Comparison of ENCODE assay signal across 9 cellular contexts in genomic region chr12:48678561-48679185, GRCh38. TPM values are rescaled to one million over a fixed set of nuclear protein-coding genes. Genes with fewer than 3 reads are reported as not detected.
DNase-seq lines count a peak whose midpoint lies in the region; ATAC-seq and TF ChIP-seq lines count a peak whose summit lies in the region.
"Had no signal": no experiment of that assay in that cellular context is flagged by ENCODE, and none has a peak within 500 bp of the region (broad histone marks: within the 10 kb centered on the region; RNA-seq: fewer than 3 reads in every experiment).

No MANE protein-coding gene starts in this region.

- H3K79me2 ChIP-seq in GM23338 (replicated peaks; ENCODE audit: insufficient read depth) = peaks cover 81% of the 10 kb centered on the region

- H2AFZ ChIP-seq in GM23338 (no peak overlapping the region), mesenchymal stem cell (ENCODE audit: low read depth, low read length) (no peak overlapping the region)

- no peak overlapping the region for H2BK12ac ChIP-seq in mesenchymal stem cell (ENCODE audit: low read length in 2 of 2)

- no peak overlapping the region for H2BK5ac ChIP-seq in mesenchymal stem cell (ENCODE audit: low read depth, low read length, poor library complexity, severe bottlenecking)

- peaks cover under 1% of the 10 kb centered on the region for H3K79me1 ChIP-seq in mesenchymal stem cell (replicated peaks; ENCODE audit: low read length, poor library complexity, severe bottlenecking)

- H3K4me3 Mint-ChIP-seq in GM23338 = peak overlapping the region; percentile 98
- peak overlapping the region; percentile 76 for H3K4me3 Mint-ChIP-seq in activated CD8-positive, alpha-beta T cell treated with anti-CD3 and anti-CD28 coated beads, Interleukin-2, amount 10 ng/mL, durations not matched to agents 7 days and 5 days

- ATAC-seq in GM23338 = no peak
- no peak for ATAC-seq in activated CD8-positive, alpha-beta T cell treated with anti-CD3 and anti-CD28 coated beads, Interleukin-2, amount 10 ng/mL, durations not matched to agents 7 days and 5 days
- ATAC-seq in GM21367 (IDR thresholded peaks at IDR 0.05; ENCODE audit: unreplicated experiment) = no peak
- no peak for ATAC-seq in GM18867 (IDR thresholded peaks at IDR 0.05; ENCODE audit: unreplicated experiment)
- ATAC-seq in GM18861 (IDR thresholded peaks at IDR 0.05; ENCODE audit: unreplicated experiment) = no peak

- POLR2A ChIA-PET in A673 (lab: Charles Lee; ENCODE audit: low non-redundant PET) = no interaction called here
- POLR2A ChIA-PET in activated CD8-positive, alpha-beta T cell treated with anti-CD3 and anti-CD28 coated beads, Interleukin-2, amount 10 ng/mL, durations not matched to agents 7 days and 5 days (lab: Charles Lee) = interaction anchor here (0.6 to 0.8 kb wide), 2 partner anchors 37 to 573 kb away, joined by 3 to 4 read pairs; no protein-coding TSS in a partner anchor

- no peak overlapping the region for H3K18ac ChIP-seq in mesenchymal stem cell (ENCODE audit: low read depth in 1 of 2, low read length in 2 of 2)

- H4K20me1 ChIP-seq in GM23338 (replicated peaks; ENCODE audit: insufficient read depth) = peaks cover 21% of the 10 kb centered on the region

- peak overlapping the region; percentile 61 for H3K9ac ChIP-seq in mesenchymal stem cell (ENCODE audit: low read length)

- peaks cover 16% of the 10 kb centered on the region for H3K4me1 Mint-ChIP-seq in GM23338
- H3K4me1 Mint-ChIP-seq in activated CD8-positive, alpha-beta T cell treated with anti-CD3 and anti-CD28 coated beads, Interleukin-2, amount 10 ng/mL, durations not matched to agents 7 days and 5 days (ENCODE audit: low read depth) = peaks cover 51% of the 10 kb centered on the region

- intact Hi-C loops in A673 (cut with micrococcal nuclease; ENCODE audit: unreplicated experiment) = no loop called here

- no peak overlapping the region for H3K27ac ChIP-seq in A673 (ENCODE audit: low read depth, low read length, poor library complexity, severe bottlenecking)
- no peak overlapping the region; the same call in 1 of the 2 replicates for H3K27ac ChIP-seq in GM23338 (ENCODE audit: low read depth)
- no peak overlapping the region for H3K27ac ChIP-seq in mesenchymal stem cell (ENCODE audit: low read length, poor library complexity, severe bottlenecking)
- H3K27ac ChIP-seq: RWPE1 had no signal

- H3K4ac ChIP-seq in mesenchymal stem cell (ENCODE audit: low read depth in 1 of 2, low read length in 2 of 2) = no peak overlapping the region

- no peak for TF ChIP-seq CTCF in A673 (conservative IDR thresholded peaks at IDR 0.05; ENCODE audit: low read depth, low read length)
- TF ChIP-seq CTCF in GM23338 (conservative IDR thresholded peaks at IDR 0.05; ENCODE audit: low read depth in 2 of 2) = no peak

- H3K4me2 ChIP-seq in GM23338 (peak overlapping the region; percentile 55; the same call in 1 of the 2 replicates), mesenchymal stem cell (ENCODE audit: low read length, poor library complexity, severe bottlenecking) (no peak overlapping the region)

- H3K23ac ChIP-seq in mesenchymal stem cell (ENCODE audit: low read length in 2 of 2) = no peak overlapping the region

- no peaks in the 10 kb centered on the region for H3K9me3 Mint-ChIP-seq in GM23338
- no peaks in the 10 kb centered on the region for H3K9me3 Mint-ChIP-seq in activated CD8-positive, alpha-beta T cell treated with anti-CD3 and anti-CD28 coated beads, Interleukin-2, amount 10 ng/mL, durations not matched to agents 7 days and 5 days (ENCODE audit: insufficient read depth)

- 0 out of 2 replicates have a peak, but pooled peaks cover 4% of the 10 kb centered on the region for H3F3A ChIP-seq in GM23338 (replicated peaks; ENCODE audit: low read depth)

- no peak overlapping the region for H2BK15ac ChIP-seq in mesenchymal stem cell (ENCODE audit: low read depth, poor library complexity, severe bottlenecking)

- H3K36me3 ChIP-seq in A673 (ENCODE audit: insufficient read depth, low read length, poor library complexity, severe bottlenecking) (peaks cover 70% of the 10 kb centered on the region), GM23338 (ENCODE audit: insufficient read depth) (peaks cover 57% of the 10 kb centered on the region), mesenchymal stem cell (ENCODE audit: control insufficient read depth in 1 of 2, insufficient read depth in 2 of 2, low read depth in 1 of 2, low read length in 2 of 2) (peaks cover 11 to 58% of the 10 kb centered on the region in 2 experiments), HAP-1 (replicated peaks) (peaks cover 64% of the 10 kb centered on the region)

- CTCF ChIA-PET in A673 (lab: Charles Lee) = no interaction called here
- CTCF ChIA-PET in activated CD8-positive, alpha-beta T cell treated with anti-CD3 and anti-CD28 coated beads, Interleukin-2, amount 10 ng/mL, durations not matched to agents 7 days and 5 days (lab: Charles Lee) = no interaction called here

- H3K27me3 ChIP-seq in A673 (replicated peaks; ENCODE audit: insufficient read depth, low read depth, low read length, poor library complexity) (no peaks in the 10 kb centered on the region), GM23338 (ENCODE audit: insufficient read depth) (no peaks in the 10 kb centered on the region), mesenchymal stem cell (ENCODE audit: control insufficient read depth in 1 of 2, insufficient read depth in 1 of 2, low read length in 2 of 2) (no peaks in the 10 kb centered on the region), HAP-1 (ENCODE audit: low read depth) (no peaks in the 10 kb centered on the region)

- in situ Hi-C loops in HAP-1 (cut with MboI; ENCODE audit: low sequenced_read_pairs) = no loop called here

- H3K9me3 ChIP-seq in A673 (ENCODE audit: low read depth, low read length, poor library complexity, severe bottlenecking) = no peaks in the 10 kb centered on the region
- no peaks in the 10 kb centered on the region for H3K9me3 ChIP-seq in mesenchymal stem cell (ENCODE audit: control insufficient read depth, low read length)
- no peaks in the 10 kb centered on the region for H3K9me3 ChIP-seq in HAP-1

- H3K36me3 Mint-ChIP-seq in GM23338 (ENCODE audit: low read depth) = peaks cover 65% of the 10 kb centered on the region
- H3K36me3 Mint-ChIP-seq in activated CD8-positive, alpha-beta T cell treated with anti-CD3 and anti-CD28 coated beads, Interleukin-2, amount 10 ng/mL, durations not matched to agents 7 days and 5 days (ENCODE audit: low read depth) = peaks cover 64% of the 10 kb centered on the region

- no TSS peak for BruUV-seq in A673 (replicated peaks; lab: Mats Ljungman, UMichigan)

- H4K91ac ChIP-seq in mesenchymal stem cell (ENCODE audit: low read length) = no peak overlapping the region

- H2BK120ac ChIP-seq in mesenchymal stem cell (ENCODE audit: low read depth, low read length) = no peak overlapping the region

- H2AK5ac ChIP-seq in mesenchymal stem cell (ENCODE audit: low read length, severe bottlenecking) = no peak overlapping the region

- H3K4me1 ChIP-seq in A673 (ENCODE audit: insufficient read depth, low read length, poor library complexity, severe bottlenecking) (peaks cover 27% of the 10 kb centered on the region), GM23338 (ENCODE audit: insufficient read depth) (no peaks in the 10 kb centered on the region; the same call in 1 of the 2 replicates), mesenchymal stem cell (ENCODE audit: control insufficient read depth, insufficient read depth, low read depth, low read length) (peaks cover 13% of the 10 kb centered on the region), HAP-1 (peaks cover 20% of the 10 kb centered on the region)

- H3K4me3 ChIP-seq in A673 (ENCODE audit: low read depth, low read length, poor library complexity, severe bottlenecking) (peak overlapping the region; percentile 76), GM23338 (peak overlapping the region; percentile 17; the same call in 1 of the 2 replicates), mesenchymal stem cell (ENCODE audit: insufficient read depth in 1 of 2, low read depth in 1 of 2, low read length in 2 of 2) (peak overlapping the region in 1 of 2 experiments; percentile 88), HAP-1 (no peak overlapping the region)

- no peaks in the 10 kb centered on the region for H3K9me2 ChIP-seq in GM23338 (ENCODE audit: insufficient read depth)

- WGBS in mesenchymal stem cell = 85% methylated on average over 3 of the region's 3 CpGs

- H3K14ac ChIP-seq in mesenchymal stem cell (ENCODE audit: low read length in 2 of 2) = no peak overlapping the region

- H4K8ac ChIP-seq in mesenchymal stem cell (ENCODE audit: low read length) = no peak overlapping the region

- peaks cover 7% of the 10 kb centered on the region for H3K27me3 Mint-ChIP-seq in GM23338 (ENCODE audit: insufficient read depth, low read depth, poor library complexity)
- no peaks in the 10 kb centered on the region for H3K27me3 Mint-ChIP-seq in activated CD8-positive, alpha-beta T cell treated with anti-CD3 and anti-CD28 coated beads, Interleukin-2, amount 10 ng/mL, durations not matched to agents 7 days and 5 days (ENCODE audit: low read depth)

- H3K27ac Mint-ChIP-seq in GM23338 = 0 out of 2 replicates have a peak overlapping the region, but pooled peaks have one; percentile 38
- peak overlapping the region; percentile 81 for H3K27ac Mint-ChIP-seq in activated CD8-positive, alpha-beta T cell treated with anti-CD3 and anti-CD28 coated beads, Interleukin-2, amount 10 ng/mL, durations not matched to agents 7 days and 5 days

- DNase-seq in A673 (ENCODE audit: low spot score) (no peak), GM23338 (ENCODE audit: low spot score) (no peak), mesenchymal stem cell (no peak), HAP-1 (ENCODE audit: low spot score in 2 of 2) (no peak)
- no peak for DNase-seq in activated CD8-positive, alpha-beta T cell treated with anti-CD3 and anti-CD28 coated beads, Interleukin-2, amount 10 ng/mL, durations not matched to agents 7 days and 5 days

TF ChIP-seq in GM23338, 12 proteins besides CTCF, POLR2A, EP300 and RAD21 (continues in another document):
- no peak for TF ChIP-seq EZH2 (IDR thresholded peaks at IDR 0.05; ENCODE audit: low read depth, unreplicated experiment)

RNA-seq across cellular contexts. Expression of gene KANSL2, which starts 3.4 kb away (rescaled TPM):
- total RNA-seq in A673 (2021) = 46.9 and 51.4 TPM in 2 replicates
- 71.3 and 92.5 TPM in 2 replicates for total RNA-seq in GM23338 (2014; rRNA removed; shearing (Covaris generic))
- polyA plus RNA-seq in GM23338 (2016; fragmentation: Nextera tagmentation; extraction: Ambion mirVana) = 29.3 and 35.1 TPM in 2 replicates
- total RNA-seq in activated CD8-positive, alpha-beta T cell treated with anti-CD3 and anti-CD28 coated beads, Interleukin-2, amount 10 ng/mL, durations not matched to agents 7 days and 5 days = 10 to 100 TPM; 51.3 to 54.3 TPM
- polyA plus RNA-seq in mesenchymal stem cell (2013, experiment 1 of 2) = 18.3 TPM
- 18.4 TPM for polyA plus RNA-seq in mesenchymal stem cell (2013, experiment 2 of 2)

RNA-seq across cellular contexts. Expression of gene CCNT1, which starts 37.8 kb away (rescaled TPM):
- total RNA-seq in A673 (2021) = 51.0 and 51.8 TPM in 2 replicates
- total RNA-seq in GM23338 (2014; rRNA removed; shearing (Covaris generic)) = 28.7 and 33.6 TPM in 2 replicates
- polyA plus RNA-seq in GM23338 (2016; fragmentation: Nextera tagmentation; extraction: Ambion mirVana) = 9.3 and 12.8 TPM in 2 replicates
- 10 to 100 TPM; 45.1 to 50.6 TPM for total RNA-seq in activated CD8-positive, alpha-beta T cell treated with anti-CD3 and anti-CD28 coated beads, Interleukin-2, amount 10 ng/mL, durations not matched to agents 7 days and 5 days
- 14.6 TPM for polyA plus RNA-seq in mesenchymal stem cell (2013, experiment 1 of 2)
- polyA plus RNA-seq in mesenchymal stem cell (2013, experiment 2 of 2) = 14.7 TPM
